Comparison of ENCODE assay signal across 17 cellular contexts in the genomic region with DNA sequence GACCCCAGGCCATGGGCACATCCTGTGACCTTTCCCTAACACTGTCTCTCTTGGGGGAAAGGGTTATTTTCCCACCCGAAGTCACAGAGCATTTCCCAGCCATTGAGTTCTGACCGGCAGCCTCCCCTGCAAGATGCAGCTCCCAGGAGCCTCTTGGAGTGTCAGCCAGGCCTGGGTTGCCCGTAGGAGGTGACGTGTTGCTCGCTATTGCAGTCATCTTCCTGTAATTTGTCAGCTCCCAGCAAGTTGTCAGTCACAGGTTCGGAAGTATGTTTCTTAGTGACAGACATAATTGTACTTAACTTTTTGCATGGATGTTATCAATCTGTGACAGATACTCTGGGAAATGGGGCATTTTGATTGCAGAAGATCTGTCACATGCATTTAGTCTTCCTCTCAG.
"Had no signal": no experiment of that assay in that cellular context is flagged by ENCODE, and none has a peak within 500 bp of the region (broad histone marks: within the 10 kb centered on the region; RNA-seq: fewer than 3 reads in every experiment).

No MANE protein-coding gene starts in this region.

- H3K9me3 Mint-ChIP-seq: activated naive CD4-positive, alpha-beta T cell treated with anti-CD3 and anti-CD28 coated beads, Interleukin-2, amount 50 U/mL, for 24 hours; activated T-cell treated with anti-CD3 and anti-CD28 coated beads, Interleukin-2, amount 50 U/mL, for 24 hours; nephron progenitor cell; stimulated activated naive B cell treated with anti-CD40 and anti-IgM and Interleukin-4, amounts not matched to agents 10 μg/mL and 1 μg/mL and 100 μg/mL, for 72 hours had no signal

- H3K27me3 Mint-ChIP-seq: activated naive CD4-positive, alpha-beta T cell treated with anti-CD3 and anti-CD28 coated beads, Interleukin-2, amount 50 U/mL, for 24 hours had no signal

- H3K27ac Mint-ChIP-seq: activated naive CD4-positive, alpha-beta T cell treated with anti-CD3 and anti-CD28 coated beads, Interleukin-2, amount 50 U/mL, for 24 hours; activated T-cell treated with anti-CD3 and anti-CD28 coated beads, Interleukin-2, amount 50 U/mL, for 24 hours; nephron progenitor cell; stimulated activated naive B cell treated with anti-CD40 and anti-IgM and Interleukin-4, amounts not matched to agents 10 μg/mL and 1 μg/mL and 100 μg/mL, for 72 hours had no signal

- H3K27me3 ChIP-seq: adrenal gland, cardiac muscle cell, colonic mucosa, ovary, tibial nerve, uterus had no signal

- H3K9me3 ChIP-seq: adrenal gland, colonic mucosa, ovary, tibial nerve, uterus had no signal

- DNase-seq: activated CD4-positive, CD25-positive, alpha-beta regulatory T cell; activated effector memory CD4-positive, alpha-beta T cell treated with Interleukin-2 at 50 U/mL for 16 hours; activated T-cell treated with anti-CD3 and anti-CD28 coated beads, Interleukin-2, amount 50 U/mL, for 24 hours; adrenal gland; colonic mucosa; hypothalamus; kidney; nephron progenitor cell; ovary; stimulated activated CD4-positive, alpha-beta T cell treated with anti-CD3 and anti-CD28 coated beads, Interleukin-12 subunit alpha, Interleukin-12 subunit beta, amount 100 ng/mL, for 4 hours; stimulated activated CD4-positive, alpha-beta T cell treated with anti-CD3 and anti-CD28 coated beads, Interleukin-2, amount 100 ng/mL, for 48 hours; stimulated activated naive B cell treated with anti-CD40 and anti-IgM and Interleukin-4, amounts not matched to agents 10 μg/mL and 1 μg/mL and 100 μg/mL, for 72 hours; uterus had no signal

- H3K4me3 ChIP-seq: adrenal gland, cardiac muscle cell, colonic mucosa, ovary, tibial nerve, uterus had no signal

- ATAC-seq: esophagus mucosa; stimulated activated naive B cell treated with anti-CD40 and anti-IgM and Interleukin-4, amounts not matched to agents 10 μg/mL and 1 μg/mL and 100 μg/mL, for 72 hours had no signal

- H3K4me3 Mint-ChIP-seq: activated naive CD4-positive, alpha-beta T cell treated with anti-CD3 and anti-CD28 coated beads, Interleukin-2, amount 50 U/mL, for 24 hours; activated T-cell treated with anti-CD3 and anti-CD28 coated beads, Interleukin-2, amount 50 U/mL, for 24 hours; nephron progenitor cell; stimulated activated naive B cell treated with anti-CD40 and anti-IgM and Interleukin-4, amounts not matched to agents 10 μg/mL and 1 μg/mL and 100 μg/mL, for 72 hours had no signal

- H3K36me3 Mint-ChIP-seq: activated naive CD4-positive, alpha-beta T cell treated with anti-CD3 and anti-CD28 coated beads, Interleukin-2, amount 50 U/mL, for 24 hours had no signal

- H3K4me1 ChIP-seq: uterus had no signal

- H3K27ac ChIP-seq: adrenal gland, cardiac muscle cell, colonic mucosa, ovary, tibial nerve, uterus had no signal

- H3K36me3 ChIP-seq: cardiac muscle cell, colonic mucosa, ovary, uterus had no signal
